Comparison of ENCODE assay signal across 8 cellular contexts in the genomic region with DNA sequence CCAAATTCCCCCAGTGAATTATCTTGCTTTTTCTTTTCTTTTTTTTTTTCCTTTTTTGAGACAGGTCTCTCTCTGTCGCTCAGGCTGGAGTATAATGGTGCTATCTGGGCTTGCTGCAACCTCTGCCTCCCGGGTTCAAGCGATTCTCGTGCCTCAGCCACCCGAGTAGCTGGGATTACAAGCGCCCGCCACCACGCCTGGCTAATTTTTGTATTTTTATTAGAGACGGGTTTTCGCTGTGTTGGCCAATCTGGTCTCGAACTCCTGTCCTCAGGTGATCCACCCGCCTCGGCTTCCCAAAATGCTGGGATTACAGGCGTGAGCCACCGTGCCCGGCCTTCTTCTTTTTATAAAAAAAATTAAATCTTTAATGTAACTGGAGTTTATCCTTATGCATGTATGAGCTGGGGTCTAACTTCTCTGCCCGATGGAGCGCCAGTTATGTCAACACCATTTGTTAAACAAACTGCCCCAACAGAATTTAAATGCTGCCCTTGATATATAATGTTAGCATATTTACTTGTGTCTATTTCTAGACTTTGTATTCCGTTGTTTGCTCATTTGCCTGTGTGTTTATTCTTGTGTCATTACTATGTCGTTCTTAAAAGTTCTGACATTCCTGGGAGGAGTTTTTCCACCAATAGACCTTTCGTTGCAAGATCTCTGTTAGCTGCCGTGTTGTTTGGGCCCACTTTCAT. TPM values are rescaled to one million over a fixed set of nuclear protein-coding genes. Genes with fewer than 3 reads are reported as not detected.
A peak's percentile ranks its signal among the peaks of the same experiment; 100 is the strongest.
DNase-seq lines count a peak whose midpoint lies in the region; ATAC-seq and TF ChIP-seq lines count a peak whose summit lies in the region.

No MANE protein-coding gene starts in this region.

- H3F3A ChIP-seq in PC-3 (ENCODE audit: low read length, unreplicated experiment) = no peaks in the 10 kb centered on the region

- H3K36me3 ChIP-seq in PC-3 (ENCODE audit: low read depth, low read length) = peaks cover 11% of the 10 kb centered on the region; the same call in 1 of the 2 replicates
- H3K36me3 ChIP-seq in osteoblast (ENCODE audit: insufficient read depth, low read length) = peaks cover 4% of the 10 kb centered on the region

- POLR2A ChIA-PET in PC-3 (lab: Charles Lee; ENCODE audit: unreplicated experiment) = interaction anchor here (0.6 kb wide), 3 partner anchors 8 to 627 kb away, joined by 3 to 15 read pairs (median 4); partner anchors contain the start of gene MPDU1

- peak overlapping the region; percentile 92 for H3K9ac ChIP-seq in PC-3 (ENCODE audit: low read length)

- H3K79me2 ChIP-seq in PC-3 (ENCODE audit: low read length) = peaks cover 35% of the 10 kb centered on the region
- peaks cover 29% of the 10 kb centered on the region for H3K79me2 ChIP-seq in osteoblast (ENCODE audit: insufficient read depth, low read length)

- H3K27me3 ChIP-seq in PC-3 (ENCODE audit: low read length) = no peaks in the 10 kb centered on the region
- no peaks in the 10 kb centered on the region for H3K27me3 ChIP-seq in osteoblast (ENCODE audit: insufficient read depth, low read length)

- H3K4me2 ChIP-seq in PC-3 (ENCODE audit: low read length) = peak overlapping the region; percentile 93
- H3K4me2 ChIP-seq in osteoblast (ENCODE audit: insufficient read depth, low read length) = peak overlapping the region; percentile 98

- H4K20me1 ChIP-seq in PC-3 (ENCODE audit: low read length) = peaks cover 16% of the 10 kb centered on the region
- no peaks in the 10 kb centered on the region for H4K20me1 ChIP-seq in osteoblast (ENCODE audit: insufficient read depth, low read length)

- H2AFZ ChIP-seq in PC-3 (ENCODE audit: low read length) (peak overlapping the region; percentile 85), osteoblast (ENCODE audit: low read length) (peak overlapping the region; percentile 97)

- no peak for TF ChIP-seq CTCF in PC-3 (conservative IDR thresholded peaks at IDR 0.05; ENCODE audit: low read depth, low read length)
- no peak for TF ChIP-seq CTCF in osteoblast (IDR thresholded peaks at IDR 0.05; ENCODE audit: extremely low read depth, low read depth, low read length)

- peak overlapping the region; percentile 88 for H3K4me3 ChIP-seq in PC-3 (ENCODE audit: low read length)
- H3K4me3 ChIP-seq in osteoblast (ENCODE audit: insufficient read depth, low read length) = peak overlapping the region; percentile 96

- no TSS peak for BruUV-seq in PC-3 (replicated peaks; lab: Mats Ljungman, UMichigan)

- H3K4me1 ChIP-seq in PC-3 (ENCODE audit: insufficient read depth, low read length) = peaks cover 13% of the 10 kb centered on the region
- peaks cover 17% of the 10 kb centered on the region for H3K4me1 ChIP-seq in osteoblast (ENCODE audit: insufficient read depth, low read length)

- intact Hi-C loops in PC-3 (cut with micrococcal nuclease) = no loop called here

- H3K9me2 ChIP-seq in PC-3 (replicated peaks; ENCODE audit: low read length) = no peaks in the 10 kb centered on the region

- CTCF ChIA-PET in PC-3 (lab: Charles Lee) = no interaction called here

- H3K9me3 ChIP-seq in PC-3 (ENCODE audit: low read length) (no peaks in the 10 kb centered on the region), osteoblast (ENCODE audit: low read depth, low read length) (no peaks in the 10 kb centered on the region)

- peak; percentile 58 for DNase-seq in DMS 273 (lab: John Stamatoyannopoulos, UW; ENCODE audit: unreplicated experiment)
- DNase-seq in DMS 273 treated with DMSO at 0.1 percent for 48 hours (lab: John Stamatoyannopoulos, UW) = no peak
- DNase-seq in PC-3 = no peak
- no peak for DNase-seq in epithelial cell of prostate (ENCODE audit: low read depth, low spot score)
- no peak for DNase-seq in osteoblast (ENCODE audit: insufficient read length, low spot score, missing footprints)
- no peak for DNase-seq in NCI-H187 (lab: John Stamatoyannopoulos, UW)
- no peak for DNase-seq in pons (ENCODE audit: low spot score)

- H3K27ac ChIP-seq in PC-3 (ENCODE audit: low read length) (peak overlapping the region; percentile 87), epithelial cell of prostate (peak overlapping the region; percentile 80), osteoblast (ENCODE audit: low read depth, low read length) (peak overlapping the region; percentile 90)

- ATAC-seq in PC-3 (peak; percentile 19), HG03469 (IDR thresholded peaks at IDR 0.05; ENCODE audit: unreplicated experiment) (no peak)

RNA-seq across cellular contexts. Expression of gene AURKB, which starts 0.5 kb away (rescaled TPM):
- total RNA-seq in PC-3 (2014; rRNA removed) (72.3 and 82.9 TPM in 2 replicates), osteoblast (3.6 and 4.7 TPM in 2 replicates)

RNA-seq across cellular contexts. Expression of gene BORCS6, which starts 20.9 kb away (rescaled TPM):
- total RNA-seq in PC-3 (2014; rRNA removed) = 5.9 and 7.3 TPM in 2 replicates
- 9.4 and 11.5 TPM in 2 replicates for total RNA-seq in osteoblast

RNA-seq across cellular contexts. Expression of gene TMEM107, which starts 34.7 kb away (rescaled TPM):
- total RNA-seq in PC-3 (2014; rRNA removed) (19.0 and 26.6 TPM in 2 replicates), osteoblast (8.3 and 8.8 TPM in 2 replicates)

RNA-seq across cellular contexts. Expression of gene CTC1, which starts 36.9 kb away (rescaled TPM):
- total RNA-seq in PC-3 (2014; rRNA removed) (7.8 and 8.4 TPM in 2 replicates), osteoblast (6.2 and 7.6 TPM in 2 replicates)

RNA-seq across cellular contexts. Expression of gene PFAS, which starts 38.2 kb away (rescaled TPM):
- total RNA-seq in PC-3 (2014; rRNA removed) (29.0 and 59.6 TPM in 2 replicates), osteoblast (14.1 and 18.8 TPM in 2 replicates)

Comparison
In these comparisons a context has a peak if more than half of its experiments do, and no peak if none do; other contexts are left out.
1. RNA of gene AURKB, which starts 0.5 kb away (total RNA-seq): 72.3 to 82.9 TPM in PC-3; 3.6 to 4.7 TPM in osteoblast; every median in the first group is over 10 times any median in the second.
2. Peak in every context shown above with its lines, with median percentiles within 50 percentile points of each other: H3K27ac ChIP-seq.